ENCODE assay signal across 1 cellular context in the genomic region with DNA sequence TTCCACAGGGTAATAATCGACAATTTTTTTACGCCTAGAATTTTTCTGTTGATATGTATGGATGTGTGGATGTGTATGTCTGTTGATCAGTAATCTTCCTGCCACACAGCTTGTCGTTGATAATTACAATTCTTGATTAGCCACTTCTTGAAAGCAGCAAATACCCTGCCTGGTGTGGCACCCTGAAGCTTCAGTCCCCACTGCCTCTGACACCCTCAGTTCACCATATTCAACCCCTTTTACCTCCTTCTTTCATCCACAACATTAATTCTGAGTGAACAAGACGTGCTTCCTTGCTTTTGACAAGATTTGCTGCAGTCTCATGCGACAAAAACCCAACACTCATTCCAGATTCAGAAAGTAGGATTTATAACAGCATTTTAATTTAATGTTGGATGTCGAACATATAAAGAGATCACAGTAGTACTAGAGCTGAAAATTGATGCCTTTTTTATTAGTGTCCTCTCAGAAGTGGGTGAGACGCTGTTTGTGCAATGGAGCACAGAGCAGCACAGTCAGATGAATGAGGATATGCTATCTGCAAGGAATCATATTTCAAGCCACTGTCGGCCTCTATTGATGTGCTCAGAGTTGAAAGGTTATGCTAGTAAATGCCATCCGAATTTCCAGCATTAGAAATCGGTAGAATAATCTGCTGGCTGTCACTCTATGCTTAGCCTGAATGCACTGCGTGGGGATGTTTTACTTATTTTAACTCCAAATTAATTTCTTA.
TF ChIP-seq lines count a peak whose summit lies in the region.

No MANE protein-coding gene starts in this region.

TF ChIP-seq in H1, 55 proteins besides CTCF, POLR2A, EP300 and RAD21:
- TF ChIP-seq CBX8 (IDR thresholded peaks at IDR 0.05; ENCODE audit: borderline replicate concordance, low read depth, low read length), result no peak
- TF ChIP-seq SP1 (IDR thresholded peaks at IDR 0.05; ENCODE audit: low read depth, low read length), result no peak
- no peak for TF ChIP-seq NRF1 (IDR thresholded peaks at IDR 0.05; ENCODE audit: low read depth, low read length)
- no peak for TF ChIP-seq ASH2L (IDR thresholded peaks at IDR 0.05; ENCODE audit: low read length)
